5 cellular contexts compared by ENCODE assay signal in the genomic region with DNA sequence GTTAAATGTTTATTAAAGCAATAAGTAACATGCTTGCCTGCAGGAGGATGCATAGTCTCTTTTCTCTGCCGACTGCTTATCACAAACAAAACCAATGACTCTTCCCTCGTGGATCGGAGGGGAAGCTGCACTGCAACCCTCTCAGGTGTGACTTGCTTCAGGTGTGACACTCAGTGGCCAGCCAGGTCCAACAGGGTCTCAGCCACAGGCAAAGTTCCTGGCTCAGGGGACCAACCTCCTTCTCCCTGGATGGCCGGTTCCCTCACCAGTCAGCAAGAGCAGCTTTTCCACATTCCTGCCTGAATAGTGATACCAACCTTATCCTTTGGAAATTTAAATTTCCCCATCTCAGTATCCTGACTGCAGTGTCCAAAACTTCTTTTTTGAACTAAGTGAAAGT.
"Had no signal": no experiment of that assay in that cellular context is flagged by ENCODE, and none has a peak within 500 bp of the region (broad histone marks: within the 10 kb centered on the region; RNA-seq: fewer than 3 reads in every experiment).

No MANE protein-coding gene starts in this region.

- H3K27ac ChIP-seq: HL-60 had no signal

- H3K4me1 Mint-ChIP-seq: GM23338 had no signal

- H3K4me3 Mint-ChIP-seq: GM23338, H9 had no signal

- H3K4me2 ChIP-seq: GM23338 had no signal

- ATAC-seq: GM23338, HepG2 had no signal

- H2AFZ ChIP-seq: GM23338 had no signal

- H3K27ac Mint-ChIP-seq: GM23338 had no signal

- H3K4me3 ChIP-seq: GM23338 had no signal

- DNase-seq: H9, HCEC 1CT had no signal
